ENCODE assay signal across 12 cellular contexts in the genomic region with DNA sequence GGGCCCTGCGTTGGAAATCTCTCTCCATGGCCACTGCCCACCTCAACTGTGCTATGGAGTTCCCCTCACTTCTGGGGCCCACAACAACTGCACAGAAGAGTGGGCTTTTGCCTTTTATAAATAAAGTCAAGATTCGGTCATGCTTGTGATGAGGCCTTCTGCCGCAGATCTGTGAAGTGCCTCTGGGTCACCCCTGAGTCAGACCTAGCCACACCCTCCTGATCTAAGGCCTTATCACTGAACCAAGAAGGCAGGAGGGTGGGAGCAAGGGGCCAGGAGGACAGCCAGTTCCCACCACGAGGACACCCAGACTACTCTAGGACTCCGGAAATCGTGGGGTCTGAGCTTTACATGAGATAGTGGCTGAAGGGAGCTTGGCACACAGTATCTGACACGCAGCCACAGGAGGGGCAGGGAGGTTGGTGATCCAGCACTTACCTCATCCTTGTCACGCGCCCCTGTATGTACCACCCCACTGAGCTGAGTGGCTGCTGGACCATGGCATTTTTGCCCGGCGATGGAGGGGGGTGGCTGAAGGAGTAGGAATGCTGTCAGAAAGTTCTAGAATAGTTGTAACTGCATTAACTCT.
DNase-seq lines count a peak whose midpoint lies in the region; ATAC-seq and TF ChIP-seq lines count a peak whose summit lies in the region.
"Had no signal": no experiment of that assay in that cellular context is flagged by ENCODE, and none has a peak within 500 bp of the region (broad histone marks: within the 10 kb centered on the region; RNA-seq: fewer than 3 reads in every experiment).

No MANE protein-coding gene starts in this region.

- POLR2A ChIA-PET in RWPE1 (lab: Yijun Ruan, JAX; ENCODE audit: low non-redundant PET), result no interaction called here

- no peaks in the 10 kb centered on the region for H3K36me3 ChIP-seq in ACC112 (ENCODE audit: insufficient read depth, low read length)
- H3K36me3 ChIP-seq in hepatocyte (replicated peaks; ENCODE audit: insufficient read depth, low read depth), result no peaks in the 10 kb centered on the region

- H3K79me2 ChIP-seq in ACC112 (ENCODE audit: control insufficient read depth, insufficient read depth, low read length, unreplicated experiment) (no peaks in the 10 kb centered on the region), hepatocyte (peaks cover 18% of the 10 kb centered on the region)

- H3K27ac ChIP-seq in ACC112 (ENCODE audit: low read depth, low read length) (peak overlapping the region; percentile 13; the same call in 1 of the 2 replicates), RWPE1 (peak overlapping the region; percentile 74), hepatocyte (peak overlapping the region; percentile 91)

- H3K4me3 ChIP-seq in ACC112 (ENCODE audit: low read depth, low read length) (no peak overlapping the region), hepatocyte (no peak overlapping the region)

- H3K9me3 ChIP-seq in hepatocyte (ENCODE audit: low read depth), result no peaks in the 10 kb centered on the region

- no peaks in the 10 kb centered on the region for H3K9me2 ChIP-seq in hepatocyte (replicated peaks; ENCODE audit: insufficient read depth)

- no peak overlapping the region for H2AFZ ChIP-seq in ACC112 (ENCODE audit: low read length, unreplicated experiment)
- H2AFZ ChIP-seq in hepatocyte, result no peak overlapping the region

- H3K4me2 ChIP-seq in hepatocyte, result no peak overlapping the region

- H3K4me1 ChIP-seq in ACC112 (ENCODE audit: control insufficient read depth, insufficient read depth, low read length, unreplicated experiment) (peaks cover 34% of the 10 kb centered on the region), hepatocyte (ENCODE audit: insufficient read depth) (peaks cover 23% of the 10 kb centered on the region)

- CTCF ChIA-PET in RWPE1 (lab: Yijun Ruan, JAX), result interaction anchor here (0.6 kb wide), 1 partner anchor 120 kb away, joined by 3 read pairs; no protein-coding TSS in a partner anchor

- DNase-seq in RWPE1 (ENCODE audit: low spot score), result peak; percentile 43
- DNase-seq in hepatocyte (ENCODE audit: low spot score), result peak; percentile 47
- DNase-seq in activated effector memory CD4-positive, alpha-beta T cell treated with Interleukin-2 at 50 U/mL for 16 hours, result no peak
- DNase-seq in NCI-H526 treated with DMSO at 0.1 percent for 48 hours (lab: John Stamatoyannopoulos, UW), result no peak
- DNase-seq: activated CD4-positive, alpha-beta memory T cell treated with anti-CD3 and anti-CD28 coated beads, Interleukin-2, amount 10 ng/mL, durations not matched to agents 7 days and 5 days; CD4-positive, alpha-beta T cell; NCI-H2029; SIG-M5 had no signal

- no peaks in the 10 kb centered on the region for H4K20me1 ChIP-seq in hepatocyte (ENCODE audit: insufficient read depth, poor library complexity, severe bottlenecking)

- WGBS in hepatocyte (ENCODE audit: low lambda C conversion rate, missing lambda C conversion rate), result 81% methylated on average over 11 of the region's 11 CpGs

- TF ChIP-seq CTCF in RWPE1 (conservative IDR thresholded peaks at IDR 0.05; ENCODE audit: low read depth) (no peak), hepatocyte (IDR thresholded peaks at IDR 0.05; ENCODE audit: poor library complexity) (no peak)

- H3K27me3 ChIP-seq in ACC112 (ENCODE audit: insufficient read depth, low read length) (no peaks in the 10 kb centered on the region), hepatocyte (no peaks in the 10 kb centered on the region)

- ATAC-seq in GM18907 (IDR thresholded peaks at IDR 0.05; ENCODE audit: unreplicated experiment), result peak; percentile 28
- ATAC-seq in HG03571 (IDR thresholded peaks at IDR 0.05; ENCODE audit: unreplicated experiment), result no peak
- ATAC-seq in GM21447 (IDR thresholded peaks at IDR 0.05; ENCODE audit: unreplicated experiment), result no peak

Comparison
In these comparisons a context has a peak if more than half of its experiments do, and no peak if none do; other contexts are left out.
1. H3K27ac ChIP-seq: peak in every context shown above with its lines; median percentile 91 in hepatocyte; 74 in RWPE1; 13 in ACC112.
2. DNase-seq: peak in RWPE1 (single experiment) and hepatocyte (single experiment); none in activated effector memory CD4-positive, alpha-beta T cell treated with Interleukin-2 at 50 U/mL for 16 hours (single experiment) and NCI-H526 treated with DMSO at 0.1 percent for 48 hours (single experiment).